8 cellular contexts compared by ENCODE assay signal in the genomic region with DNA sequence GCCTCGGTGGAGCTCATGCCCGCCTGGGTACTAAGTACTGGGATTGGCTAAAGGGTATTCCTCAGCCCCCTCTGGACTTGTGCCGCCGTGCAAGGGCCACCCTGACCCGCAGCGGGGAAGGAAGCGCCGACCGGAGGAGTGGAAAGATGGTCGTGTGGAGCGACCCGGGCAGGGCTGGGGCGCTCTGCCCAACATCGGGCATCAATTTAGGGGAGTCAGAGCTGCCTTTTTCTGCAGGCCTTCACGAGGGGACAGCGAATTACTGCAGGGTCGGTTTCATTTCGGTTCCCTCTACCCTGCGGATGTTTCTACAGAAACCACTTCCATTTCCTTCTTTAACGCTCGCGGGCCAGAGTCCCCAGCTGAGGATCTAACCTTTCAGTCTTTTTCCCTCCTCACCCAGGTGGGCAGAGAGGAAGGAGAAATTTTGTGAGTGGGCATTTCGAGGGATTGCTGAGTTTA. TPM values are rescaled to one million over a fixed set of nuclear protein-coding genes. Genes with fewer than 3 reads are reported as not detected.
DNase-seq lines count a peak whose midpoint lies in the region; ATAC-seq and TF ChIP-seq lines count a peak whose summit lies in the region.

No MANE protein-coding gene starts in this region.

- H3K4me1 ChIP-seq in MM.1S (ENCODE audit: low read length): peaks cover 34% of the 10 kb centered on the region

- H3K27ac ChIP-seq in CD4-positive, alpha-beta T cell (ENCODE audit: low read depth, low read length): peak overlapping the region; percentile 99
- H3K27ac ChIP-seq in MM.1S (ENCODE audit: low read length): peak overlapping the region; percentile 97

- peak overlapping the region; percentile 100 for H3K27ac Mint-ChIP-seq in CD4-positive, alpha-beta T cell
- peak overlapping the region; percentile 100 for H3K27ac Mint-ChIP-seq in MCF 10A (ENCODE audit: low read depth, unreplicated experiment)

- DNase-seq in CD4-positive, alpha-beta T cell: peak in 4 of 10 experiments; percentile 17 to 39 (median 24)
- peak; percentile 69 for DNase-seq in MM.1S
- DNase-seq in MCF 10A (ENCODE audit: unreplicated experiment): no peak
- peak; percentile 38 for DNase-seq in medulla oblongata (ENCODE audit: extremely low spot score)
- peak; percentile 47 for DNase-seq in ureter (ENCODE audit: low spot score)
- DNase-seq in DMS53 treated with DMSO at 0.1 percent for 48 hours (lab: John Stamatoyannopoulos, UW; ENCODE audit: unreplicated experiment): no peak

- H3K27me3 Mint-ChIP-seq in CD4-positive, alpha-beta T cell: no peaks in the 10 kb centered on the region
- H3K27me3 Mint-ChIP-seq in MCF 10A (ENCODE audit: insufficient read depth, unreplicated experiment): no peaks in the 10 kb centered on the region

- H3F3A ChIP-seq in MM.1S (ENCODE audit: insufficient read depth, low read length): peaks cover 47% of the 10 kb centered on the region

- H3K36me3 ChIP-seq in MM.1S (replicated peaks; ENCODE audit: insufficient read depth, low read length): peaks cover 11% of the 10 kb centered on the region; the same call in 1 of the 2 replicates

- peak overlapping the region; percentile 98 for H3K4me3 Mint-ChIP-seq in CD4-positive, alpha-beta T cell
- H3K4me3 Mint-ChIP-seq in MCF 10A (ENCODE audit: unreplicated experiment): peak overlapping the region; percentile 93

- H3K4me1 Mint-ChIP-seq in CD4-positive, alpha-beta T cell (ENCODE audit: low read depth): peaks cover 60% of the 10 kb centered on the region
- H3K4me1 Mint-ChIP-seq in MCF 10A (ENCODE audit: insufficient read depth, unreplicated experiment): peaks cover 42% of the 10 kb centered on the region

- peaks cover 63% of the 10 kb centered on the region for H3K36me3 Mint-ChIP-seq in CD4-positive, alpha-beta T cell (ENCODE audit: low read depth)
- peaks cover 33% of the 10 kb centered on the region for H3K36me3 Mint-ChIP-seq in MCF 10A (ENCODE audit: insufficient read depth, unreplicated experiment)

- no peaks in the 10 kb centered on the region for H3K27me3 ChIP-seq in CD4-positive, alpha-beta T cell (ENCODE audit: control insufficient read depth, insufficient read depth, low read length)
- no peaks in the 10 kb centered on the region for H3K27me3 ChIP-seq in MM.1S (replicated peaks; ENCODE audit: insufficient read depth, low read length)

- ATAC-seq in CD4-positive, alpha-beta T cell (ENCODE audit: poor library complexity): peak; percentile 8
- ATAC-seq in GM19467 (IDR thresholded peaks at IDR 0.05; ENCODE audit: unreplicated experiment): peak; percentile 16
- ATAC-seq in esophagus mucosa: no peak

- H3K4me2 ChIP-seq in MM.1S (ENCODE audit: low read depth, low read length): peak overlapping the region; percentile 70

- no peaks in the 10 kb centered on the region for H3K9me2 ChIP-seq in MM.1S (replicated peaks; ENCODE audit: insufficient read depth, low read length)

- peak overlapping the region; percentile 95 for H3K4me3 ChIP-seq in MM.1S (ENCODE audit: low read length)

- H3K9me3 Mint-ChIP-seq in CD4-positive, alpha-beta T cell: no peaks in the 10 kb centered on the region
- H3K9me3 Mint-ChIP-seq in MCF 10A (ENCODE audit: unreplicated experiment): no peaks in the 10 kb centered on the region

- BruUV-seq in MCF 10A (replicated peaks; lab: Mats Ljungman, UMichigan): no TSS peak

- no peaks in the 10 kb centered on the region for H4K20me1 ChIP-seq in MM.1S (ENCODE audit: insufficient read depth, low read length)

- CTCF ChIA-PET in CD4-positive, alpha-beta T cell (lab: Charles Lee): interaction anchor here (1.3 to 2.7 kb wide), 4 partner anchors 16 to 173 kb away, joined by 3 to 20 read pairs (median 6); a partner anchor contains a TSS
- CTCF ChIA-PET in MCF 10A (lab: Yijun Ruan, JAX): interaction anchor here (0.6 to 2.1 kb wide), 8 partner anchors 10 to 378 kb away, joined by 3 to 6 read pairs (median 4); no protein-coding TSS in a partner anchor

- POLR2A ChIA-PET in CD4-positive, alpha-beta T cell (lab: Charles Lee): interaction anchor here (0.6 to 4.7 kb wide), 27 partner anchors 9 to 1208 kb away, joined by 3 to 113 read pairs (median 6); a partner anchor contains a TSS
- POLR2A ChIA-PET in MCF 10A (lab: Yijun Ruan, JAX): interaction anchor here (0.8 to 8.5 kb wide), 39 partner anchors 9 to 1139 kb away, joined by 3 to 108 read pairs (median 4); a partner anchor contains a TSS

- H2AFZ ChIP-seq in MM.1S (ENCODE audit: low read length): peak overlapping the region; percentile 86

- intact Hi-C loops in CD4-positive, alpha-beta T cell (cut with DNase I, micrococcal nuclease): loop anchor here (2.0 to 10.0 kb wide), 4 partner anchors 176 to 1212 kb away; a partner anchor contains a TSS
- intact Hi-C loops in MCF 10A (cut with micrococcal nuclease): loop anchor here (2.0 to 5.0 kb wide), 3 partner anchors 144 to 286 kb away; no protein-coding TSS in a partner anchor

- no peaks in the 10 kb centered on the region for H3K9me3 ChIP-seq in CD4-positive, alpha-beta T cell (ENCODE audit: control insufficient read depth, low read length)
- H3K9me3 ChIP-seq in MM.1S (replicated peaks; ENCODE audit: insufficient read depth, low read length): no peaks in the 10 kb centered on the region

- no peak for TF ChIP-seq CTCF in CD4-positive, alpha-beta T cell (IDR thresholded peaks at IDR 0.05)
- TF ChIP-seq CTCF in MM.1S (IDR thresholded peaks at IDR 0.05; ENCODE audit: low read length): 0 out of 2 replicates have a peak, but pooled peaks have one; percentile 2
- TF ChIP-seq CTCF in MCF 10A (IDR thresholded peaks at IDR 0.05; ENCODE audit: unreplicated experiment): peak; percentile 21

- peak overlapping the region; percentile 98 for H3K9ac ChIP-seq in MM.1S (ENCODE audit: low read length)

- peaks cover 64% of the 10 kb centered on the region for H3K79me2 ChIP-seq in MM.1S (ENCODE audit: low read length)

RNA-seq across cellular contexts. Expression of a gene that starts 1.0 kb away (rescaled TPM):
- total RNA-seq in CD4-positive, alpha-beta T cell: 10 to 100 TPM; 93.8 to 94.4 TPM
- 52.4 and 53.7 TPM in 2 replicates for total RNA-seq in MCF 10A (2022)
- total RNA-seq in ureter: 51.5 TPM
- total RNA-seq in esophagus mucosa: 27.1 TPM

RNA-seq across cellular contexts. Expression of a gene that starts 5.5 kb away (rescaled TPM):
- 10 to 100 TPM; 71.6 to 72.7 TPM for total RNA-seq in CD4-positive, alpha-beta T cell
- total RNA-seq in MCF 10A (2022) (160 and 166 TPM in 2 replicates), ureter (67.1 TPM), esophagus mucosa (42.7 TPM)

Comparison
In these comparisons a context has a peak if more than half of its experiments do, and no peak if none do; other contexts are left out.
1. DNase-seq: peak in MM.1S (single experiment), medulla oblongata (single experiment) and ureter (single experiment); none in MCF 10A (single experiment) and DMS53 treated with DMSO at 0.1 percent for 48 hours (single experiment).